15 cellular contexts compared by ENCODE assay signal in genomic region chr2:40352321-40353099, GRCh38.
A peak's percentile ranks its signal among the peaks of the same experiment; 100 is the strongest.
DNase-seq lines count a peak whose midpoint lies in the region; ATAC-seq, FAIRE-seq and TF ChIP-seq lines count a peak whose summit lies in the region.
"Had no signal": no experiment of that assay in that cellular context is flagged by ENCODE, and none has a peak within 500 bp of the region (broad histone marks: within the 10 kb centered on the region; RNA-seq: fewer than 3 reads in every experiment).

No MANE protein-coding gene starts in this region.

- DNase-seq in HS-5 (ENCODE audit: low read depth) (peak; percentile 63), chondrocyte (ENCODE audit: low spot score) (no peak), keratinocyte (ENCODE audit: low read depth, low spot score) (no peak), tibial artery (no peak), NCI-H1092 (lab: John Stamatoyannopoulos, UW) (no peak), globus pallidus (ENCODE audit: low spot score) (no peak)
- DNase-seq in stimulated activated CD4-positive, alpha-beta T cell treated with anti-CD3 and anti-CD28 coated beads, Interleukin-2, amount 100 ng/mL, for 48 hours: no peak
- DNase-seq: activated CD4-positive, alpha-beta T cell treated with anti-CD3 and anti-CD28 coated beads for 48 hours; GOT3; MM.1S; NCI-H2171 treated with DMSO at 0.1 percent for 48 hours; nucleus accumbens; T-cell had no signal

- peaks cover 4% of the 10 kb centered on the region for H3K4me1 ChIP-seq in keratinocyte (ENCODE audit: control insufficient read depth, extremely low read depth, insufficient read depth, low read length)
- H3K4me1 ChIP-seq in tibial artery: peaks cover 0 to 39% (median 7%) of the 10 kb centered on the region in 4 donors

- no peaks in the 10 kb centered on the region for H3K9me3 Mint-ChIP-seq in chondrocyte (ENCODE audit: low read depth)
- H3K9me3 Mint-ChIP-seq: T-cell had no signal

- TF ChIP-seq CTCF in chondrocyte (IDR thresholded peaks at IDR 0.05) (no peak), keratinocyte (optimal IDR thresholded peaks at IDR 0.05 in 1 of 3, IDR thresholded peaks at IDR 0.05 in 1 of 3, conservative IDR thresholded peaks at IDR 0.05 in 1 of 3; ENCODE audit: extremely low read depth in 1 of 3, insufficient read depth in 2 of 3, low read length in 3 of 3) (no peak), tibial artery (IDR thresholded peaks at IDR 0.05) (no peak)

- H3K9me1 ChIP-seq in keratinocyte (ENCODE audit: control insufficient read depth, extremely low read depth, insufficient read depth, low read length): no peaks in the 10 kb centered on the region

- H3K9me3 ChIP-seq in keratinocyte (ENCODE audit: control insufficient read depth, low read depth, low read length) (no peaks in the 10 kb centered on the region), tibial artery (no peaks in the 10 kb centered on the region)

- H3K79me2 ChIP-seq in keratinocyte (ENCODE audit: control insufficient read depth, insufficient read depth, low read length): no peaks in the 10 kb centered on the region

- no peak overlapping the region for H3K4me3 Mint-ChIP-seq in chondrocyte (ENCODE audit: unreplicated experiment)
- H3K4me3 Mint-ChIP-seq: T-cell had no signal

- intact Hi-C loops in tibial artery (cut with DNase I; ENCODE audit: low total_unique reads): no loop called here

- H3K4me3 ChIP-seq in keratinocyte (ENCODE audit: control insufficient read depth in 2 of 3, extremely low read depth in 1 of 3, insufficient read depth in 2 of 3, low read depth in 1 of 3, low read length in 3 of 3) (no peak overlapping the region), tibial artery (no peak overlapping the region)

- no peak overlapping the region for H2AFZ ChIP-seq in keratinocyte (ENCODE audit: control insufficient read depth, low read length)

- H3K27ac ChIP-seq in keratinocyte (ENCODE audit: control insufficient read depth, insufficient read depth, low read length) (no peak overlapping the region), tibial artery (peak overlapping the region; percentile 67 to 72)
- H3K27ac ChIP-seq: C4-2B had no signal

- no peak overlapping the region for H3K9ac ChIP-seq in keratinocyte (ENCODE audit: control insufficient read depth, extremely low read depth, insufficient read depth, low read length)

- H3K27ac Mint-ChIP-seq in chondrocyte (ENCODE audit: unreplicated experiment): peak overlapping the region; percentile 49
- H3K27ac Mint-ChIP-seq: T-cell had no signal

- no peaks in the 10 kb centered on the region for H3K36me3 Mint-ChIP-seq in chondrocyte (ENCODE audit: low read depth)
- H3K36me3 Mint-ChIP-seq: T-cell had no signal

- dilution Hi-C loops in keratinocyte (cut with MboI; ENCODE audit: extremely low pct_ligation_motif_present, low sequenced_read_pairs): no loop called here

- peaks cover 60% of the 10 kb centered on the region for H3K4me1 Mint-ChIP-seq in chondrocyte (ENCODE audit: low read depth)
- H3K4me1 Mint-ChIP-seq: T-cell had no signal

- H3K27me3 ChIP-seq in keratinocyte (ENCODE audit: control insufficient read depth, extremely low read depth, insufficient read depth, low read length) (no peaks in the 10 kb centered on the region), tibial artery (no peaks in the 10 kb centered on the region)

- H3K4me2 ChIP-seq in keratinocyte (ENCODE audit: control insufficient read depth, extremely low read depth, insufficient read depth, low read depth, low read length): no peak overlapping the region

- ATAC-seq in GM18858 (IDR thresholded peaks at IDR 0.05; ENCODE audit: unreplicated experiment): no peak
- ATAC-seq: T-cell had no signal

- FAIRE-seq in keratinocyte (lab: Jason Lieb, UNC): peak; percentile 13

- H4K20me1 ChIP-seq in keratinocyte (ENCODE audit: control insufficient read depth, extremely low read depth, insufficient read depth, low read length): no peaks in the 10 kb centered on the region

- H3K36me3 ChIP-seq in keratinocyte (ENCODE audit: control insufficient read depth in 2 of 2, extremely low read depth in 1 of 2, insufficient read depth in 2 of 2, low read length in 2 of 2) (no peaks in the 10 kb centered on the region), tibial artery (no peaks in the 10 kb centered on the region)

- no peaks in the 10 kb centered on the region for H3K27me3 Mint-ChIP-seq in chondrocyte (ENCODE audit: low read depth)
- H3K27me3 Mint-ChIP-seq: T-cell had no signal
